20 cellular contexts compared by ENCODE assay signal in genomic region chr2:120568089-120568974, GRCh38.
DNase-seq lines count a peak whose midpoint lies in the region; ATAC-seq and TF ChIP-seq lines count a peak whose summit lies in the region.
"Had no signal": no experiment of that assay in that cellular context is flagged by ENCODE, and none has a peak within 500 bp of the region (broad histone marks: within the 10 kb centered on the region; RNA-seq: fewer than 3 reads in every experiment).

No MANE protein-coding gene starts in this region.

- H3K4me3 ChIP-seq in BLaER1 treated with 17β-estradiol and CSF1 and Interleukin-3, amounts not matched to agents 10 nM and 100 nM: no peak overlapping the region
- H3K4me3 ChIP-seq in HCT116 (replicated peaks in 1 of 2; ENCODE audit: low read depth in 1 of 2, low read length in 2 of 2) (no peak overlapping the region), neural progenitor cell (no peak overlapping the region)
- H3K4me3 ChIP-seq: GM23338 had no signal

- H3K4me2 ChIP-seq in BLaER1 treated with 17β-estradiol and CSF1 and Interleukin-3, amounts not matched to agents 10 nM and 100 nM: peak overlapping the region in 9 of 11 experiments; percentile 31 to 83 (median 67); a peak in 18 of 22 replicates
- no peak overlapping the region for H3K4me2 ChIP-seq in HCT116 (ENCODE audit: low read length)
- H3K4me2 ChIP-seq in neural progenitor cell: no peak overlapping the region
- H3K4me2 ChIP-seq: GM23338 had no signal

- DNase-seq in HCT116 (ENCODE audit: low read depth, low spot score) (no peak), neural progenitor cell (ENCODE audit: low spot score) (no peak), amygdala (lab: John Stamatoyannopoulos, UW) (no peak), foreskin melanocyte (no peak)
- DNase-seq: CD8-positive, alpha-beta T cell; DND-41; GF-D8; Karpas-422; NCI-H1105; NCI-H1694; NCI-H446; NCI-H748 treated with DMSO at 0.1 percent for 48 hours; T-cell had no signal

- TF ChIP-seq CTCF in HCT116 (IDR thresholded peaks at IDR 0.05 in 2 of 3, conservative IDR thresholded peaks at IDR 0.05 in 1 of 3; ENCODE audit: borderline replicate concordance in 1 of 3, insufficient read depth in 1 of 3, low read depth in 2 of 3, low read length in 2 of 3) (no peak), neural progenitor cell (IDR thresholded peaks at IDR 0.05) (no peak)

- peaks cover 16% of the 10 kb centered on the region for H3K27me3 Mint-ChIP-seq in neural progenitor cell (ENCODE audit: insufficient read depth, low read depth)
- H3K27me3 Mint-ChIP-seq in activated T-helper 17 cell treated with anti-CD3 and anti-CD28 coated beads, Interleukin-2, amount 50 U/mL, for 72 hours: peaks cover 6% of the 10 kb centered on the region

- H3K4me1 ChIP-seq in BLaER1 treated with 17β-estradiol and CSF1 and Interleukin-3, amounts not matched to agents 10 nM and 100 nM: peaks cover 0 to 48% (median 23%) of the 10 kb centered on the region in 10 experiments; a peak in 16 of 20 replicates
- no peaks in the 10 kb centered on the region for H3K4me1 ChIP-seq in HCT116 (ENCODE audit: control insufficient read depth in 1 of 2, insufficient read depth in 2 of 2, low read length in 2 of 2)
- H3K4me1 ChIP-seq in neural progenitor cell: peaks cover 17% of the 10 kb centered on the region

- no peaks in the 10 kb centered on the region for H3K9me3 Mint-ChIP-seq in neural progenitor cell
- H3K9me3 Mint-ChIP-seq in activated T-helper 17 cell treated with anti-CD3 and anti-CD28 coated beads, Interleukin-2, amount 50 U/mL, for 72 hours: no peaks in the 10 kb centered on the region
- H3K9me3 Mint-ChIP-seq: CD8-positive, alpha-beta T cell; GM23338; T-cell had no signal

- POLR2A ChIA-PET in HCT116 (lab: Charles Lee): interaction anchor here (2.4 kb wide), 1 partner anchor 15 kb away, joined by 6 read pairs; no protein-coding TSS in a partner anchor

- no peaks in the 10 kb centered on the region for H3K9me2 ChIP-seq in HCT116 (ENCODE audit: insufficient read depth)

- ATAC-seq in HCT116 (peak; percentile 50; the same call in 1 of the 2 replicates), SK-N-SH treated with all-trans-retinoic acid at 6 μM for 48 hours (peak; percentile 39)
- no peak for ATAC-seq in activated T-helper 17 cell treated with anti-CD3 and anti-CD28 coated beads, Interleukin-2, amount 50 U/mL, for 72 hours (replicated peaks)
- ATAC-seq: CD8-positive, alpha-beta T cell; GM23338; HepG2; T-cell had no signal

- no peak overlapping the region for H2AFZ ChIP-seq in HCT116 (ENCODE audit: low read depth, low read length, poor library complexity, severe bottlenecking)
- H2AFZ ChIP-seq in neural progenitor cell (replicated peaks): no peak overlapping the region
- H2AFZ ChIP-seq: GM23338 had no signal

- no peak for TF ChIP-seq POLR2A in HCT116 (IDR thresholded peaks at IDR 0.05; ENCODE audit: borderline replicate concordance, extremely low read depth, insufficient read depth, insufficient read length)

- no TSS peak for BruUV-seq in HCT116 (replicated peaks; lab: Mats Ljungman, UMichigan)

- RAD21 ChIA-PET in HCT116 (lab: Charles Lee; ENCODE audit: low non-redundant PET in 1 of 2, low total read pairs in 2 of 2, uncharacterized antibody in 2 of 2, unreplicated experiment in 2 of 2): no interaction called here

- no peaks in the 10 kb centered on the region for H4K20me1 ChIP-seq in BLaER1 treated with 17β-estradiol and CSF1 and Interleukin-3, amounts not matched to agents 10 nM and 100 nM
- H4K20me1 ChIP-seq in HCT116 (ENCODE audit: insufficient read depth): no peaks in the 10 kb centered on the region
- peaks cover 10% of the 10 kb centered on the region for H4K20me1 ChIP-seq in neural progenitor cell (ENCODE audit: low read depth)

- H3K79me2 ChIP-seq in HCT116 (ENCODE audit: insufficient read depth, low read length): no peaks in the 10 kb centered on the region
- H3K79me2 ChIP-seq in neural progenitor cell (ENCODE audit: low read depth): no peaks in the 10 kb centered on the region

- intact Hi-C loops in HCT116 (cut with micrococcal nuclease): no loop called here

- no peak for TF ChIP-seq RAD21 in HCT116 (IDR thresholded peaks at IDR 0.05; ENCODE audit: low read depth)

- H3K27ac Mint-ChIP-seq in neural progenitor cell: peak overlapping the region; percentile 38
- no peak overlapping the region for H3K27ac Mint-ChIP-seq in activated T-helper 17 cell treated with anti-CD3 and anti-CD28 coated beads, Interleukin-2, amount 50 U/mL, for 72 hours
- H3K27ac Mint-ChIP-seq: B cell; CD8-positive, alpha-beta T cell; GM23338; T-cell had no signal

- H3F3A ChIP-seq in neural progenitor cell (ENCODE audit: low read depth): no peaks in the 10 kb centered on the region

- H3K27ac ChIP-seq in BLaER1 treated with 17β-estradiol and CSF1 and Interleukin-3, amounts not matched to agents 10 nM and 100 nM: no peak overlapping the region; a peak in 1 of 22 replicates
- H3K27ac ChIP-seq in HCT116 (ENCODE audit: low read depth, low read length): no peak overlapping the region
- no peak overlapping the region for H3K27ac ChIP-seq in neural progenitor cell
- H3K27ac ChIP-seq: RWPE1 had no signal

- H3K4me3 Mint-ChIP-seq in neural progenitor cell: no peak overlapping the region
- no peak overlapping the region for H3K4me3 Mint-ChIP-seq in activated T-helper 17 cell treated with anti-CD3 and anti-CD28 coated beads, Interleukin-2, amount 50 U/mL, for 72 hours
- H3K4me3 Mint-ChIP-seq: B cell; CD8-positive, alpha-beta T cell; GM23338; T-cell had no signal

- no peaks in the 10 kb centered on the region for H3K27me3 ChIP-seq in BLaER1 treated with 17β-estradiol and CSF1 and Interleukin-3, amounts not matched to agents 10 nM and 100 nM
- H3K27me3 ChIP-seq in HCT116 (ENCODE audit: insufficient read depth, low read length) (no peaks in the 10 kb centered on the region), neural progenitor cell (peaks cover 32% of the 10 kb centered on the region)

- H3K36me3 ChIP-seq in BLaER1 treated with 17β-estradiol and CSF1 and Interleukin-3, amounts not matched to agents 10 nM and 100 nM: no peaks in the 10 kb centered on the region
- H3K36me3 ChIP-seq in HCT116 (ENCODE audit: control insufficient read depth in 1 of 2, insufficient read depth in 2 of 2, low read length in 2 of 2): no peaks in the 10 kb centered on the region
- H3K36me3 ChIP-seq in neural progenitor cell: no peaks in the 10 kb centered on the region

- H3K36me3 Mint-ChIP-seq in neural progenitor cell: no peaks in the 10 kb centered on the region
- H3K36me3 Mint-ChIP-seq in activated T-helper 17 cell treated with anti-CD3 and anti-CD28 coated beads, Interleukin-2, amount 50 U/mL, for 72 hours (ENCODE audit: low read depth): no peaks in the 10 kb centered on the region
- H3K36me3 Mint-ChIP-seq: CD8-positive, alpha-beta T cell; T-cell had no signal

- CTCF ChIA-PET in HCT116 (lab: Charles Lee): no interaction called here

- peak overlapping the region in 1 of 11 experiments; percentile 37; a peak in 3 of 22 replicates for H3K9ac ChIP-seq in BLaER1 treated with 17β-estradiol and CSF1 and Interleukin-3, amounts not matched to agents 10 nM and 100 nM
- H3K9ac ChIP-seq in HCT116 (ENCODE audit: low read length): no peak overlapping the region
- H3K9ac ChIP-seq in neural progenitor cell: no peak overlapping the region

- H3K9me3 ChIP-seq in BLaER1 treated with 17β-estradiol and CSF1 and Interleukin-3, amounts not matched to agents 10 nM and 100 nM (replicated peaks in 1 of 11): no peaks in the 10 kb centered on the region
- H3K9me3 ChIP-seq in HCT116 (ENCODE audit: control insufficient read depth in 1 of 2, insufficient read depth in 1 of 2, low read depth in 1 of 2, low read length in 2 of 2) (no peaks in the 10 kb centered on the region), neural progenitor cell (ENCODE audit: low read depth) (no peaks in the 10 kb centered on the region)

- H3K4me1 Mint-ChIP-seq in neural progenitor cell: peaks cover 65% of the 10 kb centered on the region
- no peaks in the 10 kb centered on the region for H3K4me1 Mint-ChIP-seq in activated T-helper 17 cell treated with anti-CD3 and anti-CD28 coated beads, Interleukin-2, amount 50 U/mL, for 72 hours
- H3K4me1 Mint-ChIP-seq: B cell, T-cell had no signal

TF ChIP-seq in HCT116, 20 proteins besides CTCF, POLR2A, EP300 and RAD21 (continues in another document):
- TF ChIP-seq ELF1 (IDR thresholded peaks at IDR 0.05; ENCODE audit: borderline replicate concordance, low read depth) (no peak), SRF (IDR thresholded peaks at IDR 0.05; ENCODE audit: low read depth) (no peak), CEBPB (IDR thresholded peaks at IDR 0.05; ENCODE audit: low read depth) (no peak), EZH2phosphoT487 (IDR thresholded peaks at IDR 0.05; ENCODE audit: borderline replicate concordance) (no peak), YY1 (IDR thresholded peaks at IDR 0.05; ENCODE audit: extremely low read depth, insufficient replicate concordance, low read depth, low read length) (no peak), ZNF274 (IDR thresholded peaks at IDR 0.05; ENCODE audit: low read depth, low read length) (no peak), SIN3A (IDR thresholded peaks at IDR 0.05; ENCODE audit: low read depth) (no peak), FOSL1 (IDR thresholded peaks at IDR 0.05; ENCODE audit: low read depth) (no peak), EZH2 (IDR thresholded peaks at IDR 0.05) (no peak), MAX (IDR thresholded peaks at IDR 0.05) (no peak), ZFX (IDR thresholded peaks at IDR 0.05) (no peak)

TF ChIP-seq in SK-N-SH treated with all-trans-retinoic acid at 6 μM for 48 hours, 23 proteins besides CTCF, POLR2A, EP300 and RAD21 (continues in another document):
- TF ChIP-seq POU6F1 (CRISPR knock-in tag; IDR thresholded peaks at IDR 0.05; ENCODE audit: borderline replicate concordance, low read depth): no peak

Comparison
In these comparisons a context has a peak if more than half of its experiments do, and no peak if none do; other contexts are left out.
1. H3K4me2 ChIP-seq: peak in BLaER1 treated with 17β-estradiol and CSF1 and Interleukin-3, amounts not matched to agents 10 nM and 100 nM (9 of 11); none in HCT116 (single experiment) and neural progenitor cell (single experiment).